Comparison of ENCODE assay signal across 16 cellular contexts in genomic region chr11:855796-856195, GRCh38. TPM values are rescaled to one million over a fixed set of nuclear protein-coding genes. Genes with fewer than 3 reads are reported as not detected.
A peak's percentile ranks its signal among the peaks of the same experiment; 100 is the strongest.
DNase-seq lines count a peak whose midpoint lies in the region; ATAC-seq and TF ChIP-seq lines count a peak whose summit lies in the region.
"Had no signal": no experiment of that assay in that cellular context is flagged by ENCODE, and none has a peak within 500 bp of the region (broad histone marks: within the 10 kb centered on the region; RNA-seq: fewer than 3 reads in every experiment).

No MANE protein-coding gene starts in this region.

- H3K27me3 ChIP-seq in neuronal stem cell (ENCODE audit: control insufficient read depth in 3 of 3, insufficient read depth in 3 of 3, low read depth in 1 of 3, low read length in 3 of 3) (peaks cover 0 to 4% (median 0%) of the 10 kb centered on the region in 3 experiments), heart left ventricle (no peaks in the 10 kb centered on the region), esophagus squamous epithelium (peaks cover 0 to 2% (median 0%) of the 10 kb centered on the region in 4 donors)
- H3K27me3 ChIP-seq: BLaER1 treated with 17β-estradiol and CSF1 and Interleukin-3, amounts not matched to agents 10 nM and 100 nM had no signal

- H4K8ac ChIP-seq in neuronal stem cell (ENCODE audit: low read depth, low read length), result no peak overlapping the region

- H3K14ac ChIP-seq in neuronal stem cell (ENCODE audit: low read length), result peak overlapping the region; percentile 94

- H3K9me3 Mint-ChIP-seq in activated naive CD4-positive, alpha-beta T cell treated with anti-CD3 and anti-CD28 coated beads, Interleukin-2, amount 50 U/mL, for 24 hours, result no peaks in the 10 kb centered on the region
- H3K9me3 Mint-ChIP-seq in HFFc6 (no peaks in the 10 kb centered on the region), brain (no peaks in the 10 kb centered on the region)
- H3K9me3 Mint-ChIP-seq: CD8-positive, alpha-beta T cell had no signal

- intact Hi-C loops in heart left ventricle (cut with DNase I) (loop anchor here in 1 of 10 donors (10.0 kb wide), 1 partner anchor 49 kb away; no protein-coding TSS in a partner anchor), esophagus squamous epithelium (cut with DNase I) (no loop called here)

- peak; percentile 27; the same call in 1 of the 2 replicates for TF ChIP-seq CTCF in HFFc6 (IDR thresholded peaks at IDR 0.05)
- TF ChIP-seq CTCF in brain (conservative IDR thresholded peaks at IDR 0.05), result no peak
- no peak for TF ChIP-seq CTCF in heart left ventricle (IDR thresholded peaks at IDR 0.05)
- no peak for TF ChIP-seq CTCF in esophagus squamous epithelium (IDR thresholded peaks at IDR 0.05)

- H3K36me3 Mint-ChIP-seq in activated naive CD4-positive, alpha-beta T cell treated with anti-CD3 and anti-CD28 coated beads, Interleukin-2, amount 50 U/mL, for 24 hours, result no peaks in the 10 kb centered on the region
- H3K36me3 Mint-ChIP-seq in HFFc6 (ENCODE audit: low read depth) (no peaks in the 10 kb centered on the region), brain (no peaks in the 10 kb centered on the region)
- H3K36me3 Mint-ChIP-seq: CD8-positive, alpha-beta T cell had no signal

- peak overlapping the region; percentile 75 for H2AK5ac ChIP-seq in neuronal stem cell (ENCODE audit: low read depth, low read length)

- H3K9ac ChIP-seq in neuronal stem cell (ENCODE audit: low read depth, low read length, poor library complexity), result peak overlapping the region; percentile 88
- H3K9ac ChIP-seq: GM23248 had no signal

- H3K27ac Mint-ChIP-seq in activated naive CD4-positive, alpha-beta T cell treated with anti-CD3 and anti-CD28 coated beads, Interleukin-2, amount 50 U/mL, for 24 hours, result peak overlapping the region; percentile 59
- no peak overlapping the region for H3K27ac Mint-ChIP-seq in HFFc6
- H3K27ac Mint-ChIP-seq in brain, result peak overlapping the region in 3 of 5 experiments; percentile 79 to 98 (median 95)
- H3K27ac Mint-ChIP-seq: CD8-positive, alpha-beta T cell had no signal

- H3K4me1 ChIP-seq in neuronal stem cell (ENCODE audit: control insufficient read depth in 2 of 2, insufficient read depth in 1 of 2, low read depth in 1 of 2, low read length in 2 of 2) (peaks cover 31 to 35% of the 10 kb centered on the region in 2 donors), heart left ventricle (peaks cover 4 to 65% (median 19%) of the 10 kb centered on the region in 12 donors), esophagus squamous epithelium (peaks cover 11 to 49% (median 11%) of the 10 kb centered on the region in 3 donors)

- no peaks in the 10 kb centered on the region for H3K9me3 ChIP-seq in neuronal stem cell (replicated peaks in 1 of 2; ENCODE audit: control insufficient read depth in 2 of 2, insufficient read depth in 1 of 2, low read depth in 1 of 2, low read length in 2 of 2)
- H3K9me3 ChIP-seq in heart left ventricle, result no peaks in the 10 kb centered on the region
- H3K9me3 ChIP-seq in esophagus squamous epithelium, result no peaks in the 10 kb centered on the region
- H3K9me3 ChIP-seq: BLaER1 treated with 17β-estradiol and CSF1 and Interleukin-3, amounts not matched to agents 10 nM and 100 nM had no signal

- peak overlapping the region; percentile 85 for H3K23ac ChIP-seq in neuronal stem cell (ENCODE audit: low read depth, low read length, poor library complexity)

- H3K4ac ChIP-seq in neuronal stem cell (ENCODE audit: low read length), result peak overlapping the region; percentile 66

- no peak overlapping the region for H2AFZ ChIP-seq in neuronal stem cell (ENCODE audit: low read length)
- H2AFZ ChIP-seq: GM23248 had no signal

- H3K4me2 ChIP-seq in neuronal stem cell (ENCODE audit: insufficient read depth, low read length, poor library complexity, severe bottlenecking), result no peak overlapping the region

- TF ChIP-seq POLR2A in heart left ventricle (IDR thresholded peaks at IDR 0.05) (no peak), esophagus squamous epithelium (IDR thresholded peaks at IDR 0.05) (no peak), GM18505 (IDR thresholded peaks at IDR 0.05; ENCODE audit: borderline replicate concordance, extremely low read depth, insufficient read depth, insufficient read length) (no peak)

- H3K4me3 ChIP-seq in neuronal stem cell (ENCODE audit: low read length in 2 of 2) (no peak overlapping the region), heart left ventricle (no peak overlapping the region), esophagus squamous epithelium (no peak overlapping the region)
- H3K4me3 ChIP-seq: BLaER1 treated with 17β-estradiol and CSF1 and Interleukin-3, amounts not matched to agents 10 nM and 100 nM; GM23248 had no signal

- H3K27me3 Mint-ChIP-seq in activated naive CD4-positive, alpha-beta T cell treated with anti-CD3 and anti-CD28 coated beads, Interleukin-2, amount 50 U/mL, for 24 hours, result no peaks in the 10 kb centered on the region
- H3K27me3 Mint-ChIP-seq in HFFc6 (ENCODE audit: insufficient read depth) (peaks cover 7% of the 10 kb centered on the region), brain (peaks cover 11% of the 10 kb centered on the region)

- H3K4me1 Mint-ChIP-seq in activated naive CD4-positive, alpha-beta T cell treated with anti-CD3 and anti-CD28 coated beads, Interleukin-2, amount 50 U/mL, for 24 hours, result no peaks in the 10 kb centered on the region
- H3K4me1 Mint-ChIP-seq in HFFc6 (ENCODE audit: low read depth), result peaks cover 6% of the 10 kb centered on the region; the same call in 1 of the 2 replicates
- H3K4me1 Mint-ChIP-seq in brain, result peaks cover 86% of the 10 kb centered on the region

- DNase-seq in activated naive CD4-positive, alpha-beta T cell treated with anti-CD3 and anti-CD28 coated beads, Interleukin-2, amount 50 U/mL, for 16 hours, result no peak
- DNase-seq in HFFc6, result no peak
- no peak for DNase-seq in neuronal stem cell (ENCODE audit: low spot score)
- no peak for DNase-seq in heart left ventricle
- DNase-seq in esophagus squamous epithelium (lab: John Stamatoyannopoulos, UW), result no peak
- DNase-seq: Calu3; CD8-positive, alpha-beta T cell; DND-41; EL; GM23248; HCEC 1CT had no signal

- no CpG with 5 or more reads among the region's 12 CpGs for WGBS in neuronal stem cell (ENCODE audit: extremely low coverage in 2 of 2, insufficient read length in 2 of 2, insufficient replicate concordance in 1 of 2), 2 donors
- WGBS in heart left ventricle, 4 donors, result 87 to 90% (median 89%) methylated on average over 7 to 12 of the region's 12 CpGs
- 100% methylated on average over 1 of the region's 12 CpGs; no CpG with 5 or more reads in 1 of the 2 donors for WGBS in esophagus squamous epithelium, 2 donors

- no peak overlapping the region for H2BK120ac ChIP-seq in neuronal stem cell (ENCODE audit: low read depth, low read length)

- no peaks in the 10 kb centered on the region for H3K36me3 ChIP-seq in neuronal stem cell (replicated peaks in 1 of 2; ENCODE audit: control insufficient read depth in 2 of 2, insufficient read depth in 2 of 2, low read length in 2 of 2)
- H3K36me3 ChIP-seq in heart left ventricle, result peaks cover 0 to 10% (median 0%) of the 10 kb centered on the region in 9 donors
- H3K36me3 ChIP-seq in esophagus squamous epithelium, result no peaks in the 10 kb centered on the region

- H2BK5ac ChIP-seq in neuronal stem cell (ENCODE audit: low read length), result peak overlapping the region; percentile 90

- no peak overlapping the region for H3K4me3 Mint-ChIP-seq in activated naive CD4-positive, alpha-beta T cell treated with anti-CD3 and anti-CD28 coated beads, Interleukin-2, amount 50 U/mL, for 24 hours
- H3K4me3 Mint-ChIP-seq in HFFc6, result no peak overlapping the region
- no peak overlapping the region for H3K4me3 Mint-ChIP-seq in brain
- H3K4me3 Mint-ChIP-seq: CD8-positive, alpha-beta T cell had no signal

- H3K27ac ChIP-seq in neuronal stem cell (replicated peaks; ENCODE audit: low read length), result no peak overlapping the region
- H3K27ac ChIP-seq in heart left ventricle, result no peak overlapping the region
- no peak overlapping the region for H3K27ac ChIP-seq in esophagus squamous epithelium
- H3K27ac ChIP-seq: BLaER1 treated with 17β-estradiol and CSF1 and Interleukin-3, amounts not matched to agents 10 nM and 100 nM; GM23248 had no signal

- H2BK15ac ChIP-seq in neuronal stem cell (ENCODE audit: low read length), result peak overlapping the region; percentile 95

- H3K79me1 ChIP-seq in neuronal stem cell (ENCODE audit: low read depth, low read length), result peaks cover 30% of the 10 kb centered on the region

- H4K91ac ChIP-seq in neuronal stem cell (ENCODE audit: low read depth, low read length, poor library complexity), result no peak overlapping the region

- peak overlapping the region; percentile 88 for H2BK12ac ChIP-seq in neuronal stem cell (ENCODE audit: low read length)

- peak overlapping the region; percentile 57 for H3K18ac ChIP-seq in neuronal stem cell (ENCODE audit: low read length)

- ATAC-seq in heart left ventricle (no peak), GM18505 (IDR thresholded peaks at IDR 0.05; ENCODE audit: unreplicated experiment) (no peak)
- ATAC-seq: CD8-positive, alpha-beta T cell had no signal

RNA-seq across cellular contexts. Expression of gene TSPAN4, which starts 13.1 kb away (rescaled TPM):
- total RNA-seq in HFFc6 (2021; fragmentation: NEBNext Ultra II Directional; extraction: Animal tissue kit (Norgen Biotek cat#: 25700)), result 100 to 1,000 TPM; 193 to 267 (median 212) TPM
- 23.3 TPM for polyA plus RNA-seq in brain (ENCODE audit: insufficient read depth, low read depth, low replicate concordance)
- 39.4 TPM for polyA plus RNA-seq in neuronal stem cell (2013, experiment 1 of 2)
- 35.6 TPM for polyA plus RNA-seq in neuronal stem cell (2013, experiment 2 of 2)
- total RNA-seq in heart left ventricle, result 10 to 100 TPM; 22.7 to 93.0 (median 31.3) TPM
- polyA plus RNA-seq in heart left ventricle, result 10 to 100 TPM; 31.2 to 52.5 TPM
- 10 to 100 TPM in 3 of 4 donors, 1 to 10 TPM in 1; 6.8 to 59.7 (median 19.0) TPM for total RNA-seq in esophagus squamous epithelium

RNA-seq across cellular contexts. Expression of gene POLR2L, which starts 13.5 kb away (rescaled TPM):
- total RNA-seq in HFFc6 (2021; fragmentation: NEBNext Ultra II Directional; extraction: Animal tissue kit (Norgen Biotek cat#: 25700)), result 100 to 1,000 TPM; 439 to 504 (median 478) TPM
- polyA plus RNA-seq in brain (ENCODE audit: insufficient read depth, low read depth, low replicate concordance), result 104 TPM
- 129 TPM for polyA plus RNA-seq in neuronal stem cell (2013, experiment 1 of 2)
- 129 TPM for polyA plus RNA-seq in neuronal stem cell (2013, experiment 2 of 2)
- total RNA-seq in heart left ventricle, result 100 to 1,000 TPM in 8 of 9 donors, 10 to 100 TPM in 1; 74.4 to 267 (median 207) TPM
- polyA plus RNA-seq in heart left ventricle, result 100 to 1,000 TPM; 217 to 227 TPM
- total RNA-seq in esophagus squamous epithelium, result 10 to 100 TPM; 45.6 to 90.3 (median 64.7) TPM

RNA-seq across cellular contexts. Expression of gene CD151, which starts 23.0 kb away (rescaled TPM):
- 1,000 to 10,000 TPM in 1 of 6 experiments, 100 to 1,000 TPM in 5; 719 to 1,001 (median 755) TPM for total RNA-seq in HFFc6 (2021; fragmentation: NEBNext Ultra II Directional; extraction: Animal tissue kit (Norgen Biotek cat#: 25700))
- polyA plus RNA-seq in brain (ENCODE audit: insufficient read depth, low read depth, low replicate concordance), result 114 TPM
- 74.1 TPM for polyA plus RNA-seq in neuronal stem cell (2013, experiment 1 of 2)
- 74.3 TPM for polyA plus RNA-seq in neuronal stem cell (2013, experiment 2 of 2)
- total RNA-seq in heart left ventricle, result 100 to 1,000 TPM; 323 to 682 (median 454) TPM
- 100 to 1,000 TPM; 560 to 817 TPM for polyA plus RNA-seq in heart left ventricle
- total RNA-seq in esophagus squamous epithelium, result 100 to 1,000 TPM in 1 of 4 donors, 10 to 100 TPM in 3; 87.6 to 118 (median 94.0) TPM

RNA-seq across cellular contexts. Expression of gene CRACR2B, which starts 28.1 kb away (rescaled TPM):
- 1 to 10 TPM in 4 of 6 experiments, under 1 TPM in 2; 0.63 to 2.2 (median 1.2) TPM for total RNA-seq in HFFc6 (2021; fragmentation: NEBNext Ultra II Directional; extraction: Animal tissue kit (Norgen Biotek cat#: 25700))
- polyA plus RNA-seq in brain (ENCODE audit: insufficient read depth, low read depth, low replicate concordance) (3.1 TPM), heart left ventricle (10 to 100 TPM in 1 of 2 donors, 1 to 10 TPM in 1; 8.8 to 43.5 TPM)
- 12.4 TPM for polyA plus RNA-seq in neuronal stem cell (2013, experiment 1 of 2)
- polyA plus RNA-seq in neuronal stem cell (2013, experiment 2 of 2), result 11.8 TPM
- total RNA-seq in heart left ventricle (10 to 100 TPM; 13.3 to 22.4 (median 17.7) TPM), esophagus squamous epithelium (1 to 10 TPM in 3 of 4 donors, under 1 TPM in 1; 0.48 to 5.7 (median 3.5) TPM)
- total RNA-seq: H4 had no signal

RNA-seq across cellular contexts. Expression of gene PNPLA2, which starts 37.1 kb away (rescaled TPM):
- 100 to 1,000 TPM; 103 to 148 (median 130) TPM for total RNA-seq in HFFc6 (2021; fragmentation: NEBNext Ultra II Directional; extraction: Animal tissue kit (Norgen Biotek cat#: 25700))
- polyA plus RNA-seq in brain (ENCODE audit: insufficient read depth, low read depth, low replicate concordance) (67.9 TPM), heart left ventricle (100 to 1,000 TPM; 112 to 133 TPM)
- 34.4 TPM for polyA plus RNA-seq in neuronal stem cell (2013, experiment 1 of 2)
- 33.9 TPM for polyA plus RNA-seq in neuronal stem cell (2013, experiment 2 of 2)
- total RNA-seq in heart left ventricle (100 to 1,000 TPM; 141 to 348 (median 232) TPM), esophagus squamous epithelium (10 to 100 TPM; 14.2 to 42.7 (median 26.0) TPM)
